In genomic region chr2:219228745-219229374, GRCh38 we compare ENCODE assay signal across 1 cellular context.
TF ChIP-seq lines count a peak whose summit lies in the region.

No MANE protein-coding gene starts in this region.

TF ChIP-seq in HepG2, 621 proteins besides CTCF, POLR2A, EP300 and RAD21 (continued from another document and continues in another):
- TF ChIP-seq, protein P1, sequence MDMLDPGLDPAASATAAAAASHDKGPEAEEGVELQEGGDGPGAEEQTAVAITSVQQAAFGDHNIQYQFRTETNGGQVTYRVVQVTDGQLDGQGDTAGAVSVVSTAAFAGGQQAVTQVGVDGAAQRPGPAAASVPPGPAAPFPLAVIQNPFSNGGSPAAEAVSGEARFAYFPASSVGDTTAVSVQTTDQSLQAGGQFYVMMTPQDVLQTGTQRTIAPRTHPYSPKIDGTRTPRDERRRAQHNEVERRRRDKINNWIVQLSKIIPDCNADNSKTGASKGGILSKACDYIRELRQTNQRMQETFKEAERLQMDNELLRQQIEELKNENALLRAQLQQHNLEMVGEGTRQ (IDR thresholded peaks at IDR 0.05; ENCODE audit: low read depth, low read length): no peak
- TF ChIP-seq, protein P1 (CRISPR knock-in tag; IDR thresholded peaks at IDR 0.05; ENCODE audit: borderline replicate concordance): peak; percentile 29; the same call in 1 of the 2 replicates
- TF ChIP-seq PLRG1 (conservative IDR thresholded peaks at IDR 0.05) (no peak), SMAD3 (CRISPR knock-in tag; IDR thresholded peaks at IDR 0.05) (no peak), ZSCAN29 (CRISPR knock-in tag; conservative IDR thresholded peaks at IDR 0.05) (peak; percentile 92; the same call in 1 of the 2 replicates), AGO1 (IDR thresholded peaks at IDR 0.05; ENCODE audit: low read depth, low read length, poor library complexity, severe bottlenecking) (no peak), TSC22D2 (CRISPR knock-in tag; IDR thresholded peaks at IDR 0.05; ENCODE audit: borderline replicate concordance) (no peak), ZNF564 (CRISPR knock-in tag; IDR thresholded peaks at IDR 0.05) (peak; percentile 45; the same call in 1 of the 2 replicates), ZNF333 (CRISPR knock-in tag; IDR thresholded peaks at IDR 0.05; ENCODE audit: borderline replicate concordance) (0 out of 2 replicates have a peak, but pooled peaks have one; percentile 17), KDM1A (CRISPR knock-in tag; IDR thresholded peaks at IDR 0.05) (no peak), ZNF891 (CRISPR knock-in tag; IDR thresholded peaks at IDR 0.05) (no peak), ZNF12 (CRISPR knock-in tag; IDR thresholded peaks at IDR 0.05) (no peak), NR1H2 (CRISPR knock-in tag; IDR thresholded peaks at IDR 0.05; ENCODE audit: borderline replicate concordance, low read depth) (no peak), PREB (CRISPR knock-in tag; IDR thresholded peaks at IDR 0.05) (0 out of 2 replicates have a peak, but pooled peaks have one; percentile 85), TP53 (CRISPR knock-in tag; conservative IDR thresholded peaks at IDR 0.05) (no peak), ZNF747 (CRISPR knock-in tag; IDR thresholded peaks at IDR 0.05; ENCODE audit: borderline replicate concordance) (no peak), RXRA (CRISPR knock-in tag; IDR thresholded peaks at IDR 0.05) (no peak), GMEB1 (CRISPR knock-in tag; IDR thresholded peaks at IDR 0.05; ENCODE audit: borderline replicate concordance) (no peak), ZNF513 (CRISPR knock-in tag; conservative IDR thresholded peaks at IDR 0.05) (no peak), MAF1 (CRISPR knock-in tag; IDR thresholded peaks at IDR 0.05; ENCODE audit: borderline replicate concordance) (no peak), SNAPC4 (CRISPR knock-in tag; IDR thresholded peaks at IDR 0.05) (no peak), HMGXB3 (CRISPR knock-in tag; IDR thresholded peaks at IDR 0.05; ENCODE audit: borderline replicate concordance) (no peak; the same call in 1 of the 2 replicates), ZNF619 (CRISPR knock-in tag; IDR thresholded peaks at IDR 0.05) (no peak), PAXIP1 (CRISPR knock-in tag; conservative IDR thresholded peaks at IDR 0.05) (no peak), ZSCAN20 (CRISPR knock-in tag; IDR thresholded peaks at IDR 0.05; ENCODE audit: borderline replicate concordance) (no peak), ZNF607 (CRISPR knock-in tag; IDR thresholded peaks at IDR 0.05; ENCODE audit: borderline replicate concordance) (no peak; the same call in 1 of the 2 replicates), ZSCAN25 (CRISPR knock-in tag; IDR thresholded peaks at IDR 0.05) (no peak), HOXA7 (CRISPR knock-in tag; IDR thresholded peaks at IDR 0.05) (no peak)
- TF ChIP-seq, protein P2, sequence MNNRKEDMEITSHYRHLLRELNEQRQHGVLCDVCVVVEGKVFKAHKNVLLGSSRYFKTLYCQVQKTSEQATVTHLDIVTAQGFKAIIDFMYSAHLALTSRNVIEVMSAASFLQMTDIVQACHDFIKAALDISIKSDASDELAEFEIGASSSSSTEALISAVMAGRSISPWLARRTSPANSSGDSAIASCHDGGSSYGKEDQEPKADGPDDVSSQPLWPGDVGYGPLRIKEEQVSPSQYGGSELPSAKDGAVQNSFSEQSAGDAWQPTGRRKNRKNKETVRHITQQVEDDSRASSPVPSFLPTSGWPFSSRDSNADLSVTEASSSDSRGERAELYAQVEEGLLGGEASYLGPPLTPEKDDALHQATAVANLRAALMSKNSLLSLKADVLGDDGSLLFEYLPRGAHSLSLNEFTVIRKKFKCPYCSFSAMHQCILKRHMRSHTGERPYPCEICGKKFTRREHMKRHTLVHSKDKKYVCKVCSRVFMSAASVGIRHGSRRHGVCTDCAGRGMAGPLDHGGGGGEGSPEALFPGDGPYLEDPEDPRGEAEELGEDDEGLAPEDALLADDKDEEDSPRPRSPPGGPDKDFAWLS (CRISPR knock-in tag; IDR thresholded peaks at IDR 0.05; ENCODE audit: borderline replicate concordance): no peak
- TF ChIP-seq, protein P3, sequence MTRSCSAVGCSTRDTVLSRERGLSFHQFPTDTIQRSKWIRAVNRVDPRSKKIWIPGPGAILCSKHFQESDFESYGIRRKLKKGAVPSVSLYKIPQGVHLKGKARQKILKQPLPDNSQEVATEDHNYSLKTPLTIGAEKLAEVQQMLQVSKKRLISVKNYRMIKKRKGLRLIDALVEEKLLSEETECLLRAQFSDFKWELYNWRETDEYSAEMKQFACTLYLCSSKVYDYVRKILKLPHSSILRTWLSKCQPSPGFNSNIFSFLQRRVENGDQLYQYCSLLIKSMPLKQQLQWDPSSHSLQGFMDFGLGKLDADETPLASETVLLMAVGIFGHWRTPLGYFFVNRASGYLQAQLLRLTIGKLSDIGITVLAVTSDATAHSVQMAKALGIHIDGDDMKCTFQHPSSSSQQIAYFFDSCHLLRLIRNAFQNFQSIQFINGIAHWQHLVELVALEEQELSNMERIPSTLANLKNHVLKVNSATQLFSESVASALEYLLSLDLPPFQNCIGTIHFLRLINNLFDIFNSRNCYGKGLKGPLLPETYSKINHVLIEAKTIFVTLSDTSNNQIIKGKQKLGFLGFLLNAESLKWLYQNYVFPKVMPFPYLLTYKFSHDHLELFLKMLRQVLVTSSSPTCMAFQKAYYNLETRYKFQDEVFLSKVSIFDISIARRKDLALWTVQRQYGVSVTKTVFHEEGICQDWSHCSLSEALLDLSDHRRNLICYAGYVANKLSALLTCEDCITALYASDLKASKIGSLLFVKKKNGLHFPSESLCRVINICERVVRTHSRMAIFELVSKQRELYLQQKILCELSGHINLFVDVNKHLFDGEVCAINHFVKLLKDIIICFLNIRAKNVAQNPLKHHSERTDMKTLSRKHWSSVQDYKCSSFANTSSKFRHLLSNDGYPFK (CRISPR knock-in tag; IDR thresholded peaks at IDR 0.05; ENCODE audit: borderline replicate concordance): no peak
